ENCODE assay signal across 1 cellular context in genomic region chr1:11691302-11691914, GRCh38.
A peak's percentile ranks its signal among the peaks of the same experiment; 100 is the strongest.
TF ChIP-seq lines count a peak whose summit lies in the region.

Gene DRAXIN, plus strand, starts transcription at chr1:11691710. Its CDS starts 14,549 bp downstream, at chr1:11706259.

TF ChIP-seq in HEK293, 187 proteins besides CTCF, POLR2A, EP300 and RAD21 (continued from another document):
- TF ChIP-seq, protein P1, sequence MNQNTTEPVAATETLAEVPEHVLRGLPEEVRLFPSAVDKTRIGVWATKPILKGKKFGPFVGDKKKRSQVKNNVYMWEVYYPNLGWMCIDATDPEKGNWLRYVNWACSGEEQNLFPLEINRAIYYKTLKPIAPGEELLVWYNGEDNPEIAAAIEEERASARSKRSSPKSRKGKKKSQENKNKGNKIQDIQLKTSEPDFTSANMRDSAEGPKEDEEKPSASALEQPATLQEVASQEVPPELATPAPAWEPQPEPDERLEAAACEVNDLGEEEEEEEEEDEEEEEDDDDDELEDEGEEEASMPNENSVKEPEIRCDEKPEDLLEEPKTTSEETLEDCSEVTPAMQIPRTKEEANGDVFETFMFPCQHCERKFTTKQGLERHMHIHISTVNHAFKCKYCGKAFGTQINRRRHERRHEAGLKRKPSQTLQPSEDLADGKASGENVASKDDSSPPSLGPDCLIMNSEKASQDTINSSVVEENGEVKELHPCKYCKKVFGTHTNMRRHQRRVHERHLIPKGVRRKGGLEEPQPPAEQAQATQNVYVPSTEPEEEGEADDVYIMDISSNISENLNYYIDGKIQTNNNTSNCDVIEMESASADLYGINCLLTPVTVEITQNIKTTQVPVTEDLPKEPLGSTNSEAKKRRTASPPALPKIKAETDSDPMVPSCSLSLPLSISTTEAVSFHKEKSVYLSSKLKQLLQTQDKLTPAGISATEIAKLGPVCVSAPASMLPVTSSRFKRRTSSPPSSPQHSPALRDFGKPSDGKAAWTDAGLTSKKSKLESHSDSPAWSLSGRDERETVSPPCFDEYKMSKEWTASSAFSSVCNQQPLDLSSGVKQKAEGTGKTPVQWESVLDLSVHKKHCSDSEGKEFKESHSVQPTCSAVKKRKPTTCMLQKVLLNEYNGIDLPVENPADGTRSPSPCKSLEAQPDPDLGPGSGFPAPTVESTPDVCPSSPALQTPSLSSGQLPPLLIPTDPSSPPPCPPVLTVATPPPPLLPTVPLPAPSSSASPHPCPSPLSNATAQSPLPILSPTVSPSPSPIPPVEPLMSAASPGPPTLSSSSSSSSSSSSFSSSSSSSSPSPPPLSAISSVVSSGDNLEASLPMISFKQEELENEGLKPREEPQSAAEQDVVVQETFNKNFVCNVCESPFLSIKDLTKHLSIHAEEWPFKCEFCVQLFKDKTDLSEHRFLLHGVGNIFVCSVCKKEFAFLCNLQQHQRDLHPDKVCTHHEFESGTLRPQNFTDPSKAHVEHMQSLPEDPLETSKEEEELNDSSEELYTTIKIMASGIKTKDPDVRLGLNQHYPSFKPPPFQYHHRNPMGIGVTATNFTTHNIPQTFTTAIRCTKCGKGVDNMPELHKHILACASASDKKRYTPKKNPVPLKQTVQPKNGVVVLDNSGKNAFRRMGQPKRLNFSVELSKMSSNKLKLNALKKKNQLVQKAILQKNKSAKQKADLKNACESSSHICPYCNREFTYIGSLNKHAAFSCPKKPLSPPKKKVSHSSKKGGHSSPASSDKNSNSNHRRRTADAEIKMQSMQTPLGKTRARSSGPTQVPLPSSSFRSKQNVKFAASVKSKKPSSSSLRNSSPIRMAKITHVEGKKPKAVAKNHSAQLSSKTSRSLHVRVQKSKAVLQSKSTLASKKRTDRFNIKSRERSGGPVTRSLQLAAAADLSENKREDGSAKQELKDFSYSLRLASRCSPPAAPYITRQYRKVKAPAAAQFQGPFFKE (tag by site-specific recombination; IDR thresholded peaks at IDR 0.05; ENCODE audit: borderline replicate concordance): no peak
- TF ChIP-seq ZNF24 (tag by site-specific recombination; IDR thresholded peaks at IDR 0.05): no peak
- TF ChIP-seq ZNF660 (tag by site-specific recombination; IDR thresholded peaks at IDR 0.05): no peak
- no peak for TF ChIP-seq ZNF701 (tag by site-specific recombination; IDR thresholded peaks at IDR 0.05)
- TF ChIP-seq, protein P2, sequence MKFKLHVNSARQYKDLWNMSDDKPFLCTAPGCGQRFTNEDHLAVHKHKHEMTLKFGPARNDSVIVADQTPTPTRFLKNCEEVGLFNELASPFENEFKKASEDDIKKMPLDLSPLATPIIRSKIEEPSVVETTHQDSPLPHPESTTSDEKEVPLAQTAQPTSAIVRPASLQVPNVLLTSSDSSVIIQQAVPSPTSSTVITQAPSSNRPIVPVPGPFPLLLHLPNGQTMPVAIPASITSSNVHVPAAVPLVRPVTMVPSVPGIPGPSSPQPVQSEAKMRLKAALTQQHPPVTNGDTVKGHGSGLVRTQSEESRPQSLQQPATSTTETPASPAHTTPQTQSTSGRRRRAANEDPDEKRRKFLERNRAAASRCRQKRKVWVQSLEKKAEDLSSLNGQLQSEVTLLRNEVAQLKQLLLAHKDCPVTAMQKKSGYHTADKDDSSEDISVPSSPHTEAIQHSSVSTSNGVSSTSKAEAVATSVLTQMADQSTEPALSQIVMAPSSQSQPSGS (tag by site-specific recombination; IDR thresholded peaks at IDR 0.05; ENCODE audit: low read depth): no peak
- TF ChIP-seq, protein P3, sequence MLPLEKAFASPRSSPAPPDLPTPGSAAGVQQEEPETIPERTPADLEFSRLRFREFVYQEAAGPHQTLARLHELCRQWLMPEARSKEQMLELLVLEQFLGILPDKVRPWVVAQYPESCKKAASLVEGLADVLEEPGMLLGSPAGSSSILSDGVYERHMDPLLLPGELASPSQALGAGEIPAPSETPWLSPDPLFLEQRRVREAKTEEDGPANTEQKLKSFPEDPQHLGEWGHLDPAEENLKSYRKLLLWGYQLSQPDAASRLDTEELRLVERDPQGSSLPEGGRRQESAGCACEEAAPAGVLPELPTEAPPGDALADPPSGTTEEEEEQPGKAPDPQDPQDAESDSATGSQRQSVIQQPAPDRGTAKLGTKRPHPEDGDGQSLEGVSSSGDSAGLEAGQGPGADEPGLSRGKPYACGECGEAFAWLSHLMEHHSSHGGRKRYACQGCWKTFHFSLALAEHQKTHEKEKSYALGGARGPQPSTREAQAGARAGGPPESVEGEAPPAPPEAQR (tag by site-specific recombination; IDR thresholded peaks at IDR 0.05): no peak
- TF ChIP-seq ZNF654 (tag by site-specific recombination; IDR thresholded peaks at IDR 0.05; ENCODE audit: low read depth): no peak
- peak; percentile 66 for TF ChIP-seq ZBTB8A (tag by site-specific recombination; IDR thresholded peaks at IDR 0.05)
- no peak for TF ChIP-seq ZNF548 (tag by site-specific recombination; IDR thresholded peaks at IDR 0.05)
